Comparison of ENCODE assay signal across 8 cellular contexts in the genomic region with DNA sequence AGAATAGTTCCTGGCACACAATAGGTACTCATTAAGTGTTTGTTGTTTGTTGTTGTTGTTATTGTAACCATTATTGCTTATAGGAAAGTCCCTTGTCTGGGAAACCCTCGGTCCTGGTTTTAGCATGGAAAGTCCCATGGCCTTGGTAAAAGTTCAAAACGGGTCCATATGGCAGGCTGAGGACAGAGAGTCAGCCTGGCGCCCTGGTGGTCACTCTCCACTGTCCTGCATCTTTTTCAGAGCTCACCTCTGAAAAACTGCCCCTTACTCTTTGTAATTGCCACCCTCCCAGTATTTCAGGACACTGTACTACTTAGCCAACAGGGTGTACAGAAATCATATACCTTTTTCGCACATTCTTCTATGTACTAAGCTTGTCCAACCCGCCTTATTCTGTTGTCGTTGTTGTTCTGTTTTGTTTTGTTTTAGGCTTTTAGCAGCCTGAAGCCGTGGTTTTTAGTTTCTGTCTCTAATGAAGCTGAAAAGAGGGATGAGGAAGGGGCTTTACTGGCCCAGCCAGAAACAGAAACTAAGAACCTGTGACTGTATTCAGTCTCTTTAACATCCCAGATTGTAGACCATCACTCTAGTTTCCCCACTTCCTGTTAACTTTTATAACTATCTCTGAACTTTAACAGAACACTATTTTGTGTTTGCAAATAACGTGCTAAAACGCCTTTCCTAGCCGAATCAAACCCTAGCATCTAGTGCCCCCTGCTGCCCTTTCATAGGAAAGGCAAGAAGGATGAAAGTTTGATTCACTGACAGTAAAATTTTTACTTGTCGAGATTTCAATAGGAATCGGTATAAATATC. TPM values are rescaled to one million over a fixed set of nuclear protein-coding genes. Genes with fewer than 3 reads are reported as not detected.
A peak's percentile ranks its signal among the peaks of the same experiment; 100 is the strongest.
DNase-seq lines count a peak whose midpoint lies in the region; ATAC-seq and TF ChIP-seq lines count a peak whose summit lies in the region.

No MANE protein-coding gene starts in this region.

- peak; percentile 46 for ATAC-seq in GM21528 (IDR thresholded peaks at IDR 0.05; ENCODE audit: low FRiP score, unreplicated experiment)
- peak; percentile 72 for ATAC-seq in omental fat pad (ENCODE audit: low FRiP score)

- peak overlapping the region; percentile 61 for H3K4me2 ChIP-seq in KMS-11

- H3K4me1 ChIP-seq in KMS-11 (ENCODE audit: low read depth, poor library complexity, severe bottlenecking) (peaks cover 44% of the 10 kb centered on the region), vagina (peaks cover 15% of the 10 kb centered on the region)

- peak overlapping the region; percentile 76; the same call in 1 of the 2 replicates for H3K9ac ChIP-seq in KMS-11

- no peaks in the 10 kb centered on the region for H3K36me3 Mint-ChIP-seq in Calu3 (ENCODE audit: insufficient read depth, unreplicated experiment)

- H3K9me3 Mint-ChIP-seq in Calu3 (ENCODE audit: low read depth, unreplicated experiment): no peaks in the 10 kb centered on the region

- DNase-seq in Calu3 (peak; percentile 53), RKO (ENCODE audit: low spot score) (peak; percentile 87), globus pallidus (ENCODE audit: low spot score) (peak; percentile 77), omental fat pad (ENCODE audit: low spot score) (no peak), vagina (ENCODE audit: extremely low spot score in 2 of 2) (no peak)
- peak; percentile 21 for DNase-seq in activated effector memory CD4-positive, alpha-beta T cell treated with Interleukin-2 at 50 U/mL for 16 hours

- H3K27ac Mint-ChIP-seq in Calu3 (ENCODE audit: unreplicated experiment): no peak overlapping the region

- H4K20me1 ChIP-seq in KMS-11 (ENCODE audit: insufficient read depth): no peaks in the 10 kb centered on the region

- peak overlapping the region; percentile 42 for H3K27ac ChIP-seq in KMS-11
- H3K27ac ChIP-seq in vagina: peak overlapping the region; percentile 22

- H3K4me3 ChIP-seq in KMS-11 (IDR thresholded peaks at IDR 0.05; ENCODE audit: insufficient read depth, low read depth, low read length) (no peak overlapping the region), vagina (peak overlapping the region; percentile 68 to 69)

- CTCF ChIA-PET in Calu3 (lab: Charles Lee): interaction anchor here (0.6 to 1.4 kb wide), 3 partner anchors 57 to 451 kb away, joined by 3 to 10 read pairs (median 6); no protein-coding TSS in a partner anchor

- H2AFZ ChIP-seq in KMS-11 (ENCODE audit: low read depth): peak overlapping the region; percentile 64

- TF ChIP-seq CTCF in Calu3 (IDR thresholded peaks at IDR 0.05; ENCODE audit: unreplicated experiment) (peak; percentile 69), KMS-11 (conservative IDR thresholded peaks at IDR 0.05; ENCODE audit: low read depth, low read length) (peak; percentile 89), omental fat pad (IDR thresholded peaks at IDR 0.05) (peak in 2 of 3 donors; percentile 32 to 55), vagina (IDR thresholded peaks at IDR 0.05) (peak; percentile 70 to 88 (median 72))

- BruUV-seq in Calu3 (replicated peaks; lab: Mats Ljungman, UMichigan): no TSS peak

- TF ChIP-seq POLR2A in vagina (IDR thresholded peaks at IDR 0.05): no peak

- H3K36me3 ChIP-seq in KMS-11 (ENCODE audit: insufficient read depth) (peaks cover 12% of the 10 kb centered on the region; the same call in 1 of the 2 replicates), vagina (no peaks in the 10 kb centered on the region)

- intact Hi-C loops in Calu3 (cut with micrococcal nuclease; ENCODE audit: unreplicated experiment) (loop anchor here (1.0 to 10.0 kb wide), 5 partner anchors 65 to 376 kb away; no protein-coding TSS in a partner anchor), vagina (cut with DNase I) (loop anchor here (1.0 kb wide), 1 partner anchor 247 kb away; no protein-coding TSS in a partner anchor)

- no peaks in the 10 kb centered on the region for H3K9me3 ChIP-seq in vagina

- H3K27me3 ChIP-seq in KMS-11 (ENCODE audit: insufficient read depth, low read depth) (no peaks in the 10 kb centered on the region), vagina (no peaks in the 10 kb centered on the region)

- no peaks in the 10 kb centered on the region for H3K4me1 Mint-ChIP-seq in Calu3 (ENCODE audit: low read depth, unreplicated experiment)

- H3K79me2 ChIP-seq in KMS-11 (ENCODE audit: insufficient read depth, low read depth): peaks cover 41% of the 10 kb centered on the region

- peaks cover 2% of the 10 kb centered on the region for H3K27me3 Mint-ChIP-seq in Calu3 (ENCODE audit: unreplicated experiment)

- no peak overlapping the region for H3K4me3 Mint-ChIP-seq in Calu3 (ENCODE audit: low read depth, unreplicated experiment)

RNA-seq across cellular contexts. Expression of a gene that starts 7.6 kb away (rescaled TPM):
- total RNA-seq in Calu3 (2022) (28.0 and 34.6 TPM in 2 replicates), omental fat pad (10 to 100 TPM; 22.3 to 46.6 (median 26.7) TPM), vagina (16.9 TPM)

Comparison
In these comparisons a context has a peak if more than half of its experiments do, and no peak if none do; other contexts are left out.
1. DNase-seq: peak in Calu3 (single experiment), RKO (single experiment), activated effector memory CD4-positive, alpha-beta T cell treated with Interleukin-2 at 50 U/mL for 16 hours (single experiment) and globus pallidus (single experiment); none in omental fat pad (single experiment) and vagina (0 of 2).
2. Peak in every context shown above with its lines, with median percentiles within 50 percentile points of each other: CTCF ChIP-seq.